ENCODE assay signal across 15 cellular contexts in the genomic region with DNA sequence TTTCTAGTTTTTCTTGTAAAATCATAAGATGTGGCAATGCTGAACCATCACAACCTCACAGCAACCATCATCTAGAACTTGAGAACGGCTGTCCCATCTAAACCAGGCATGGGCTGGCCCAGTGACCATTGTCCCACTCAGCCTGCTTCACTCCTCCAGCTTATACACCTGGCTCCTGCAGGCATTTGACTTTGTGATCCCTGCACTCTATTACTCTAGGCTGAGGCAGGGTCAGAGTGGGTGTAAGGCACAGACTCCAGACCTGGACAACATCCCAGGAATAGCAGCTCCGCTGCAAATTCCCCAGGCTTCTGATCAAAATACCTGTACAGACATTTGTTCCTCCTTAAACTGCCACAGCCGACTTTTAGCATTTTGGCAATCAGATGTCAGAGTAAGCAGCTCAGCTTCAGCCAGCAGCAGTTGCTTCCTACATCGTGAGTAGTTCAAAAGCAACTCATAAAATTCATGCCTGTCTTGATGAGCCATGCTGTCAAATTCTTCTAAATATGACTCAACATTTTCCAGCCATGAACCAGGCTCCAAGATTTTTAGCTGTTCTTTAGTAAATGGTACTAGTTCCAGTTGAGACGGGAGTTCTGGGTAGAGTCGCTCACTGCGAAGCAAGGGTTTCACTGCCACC. TPM values are rescaled to one million over a fixed set of nuclear protein-coding genes. Genes with fewer than 3 reads are reported as not detected.
DNase-seq lines count a peak whose midpoint lies in the region; ATAC-seq, FAIRE-seq and TF ChIP-seq lines count a peak whose summit lies in the region.
"Had no signal": no experiment of that assay in that cellular context is flagged by ENCODE, and none has a peak within 500 bp of the region (broad histone marks: within the 10 kb centered on the region; RNA-seq: fewer than 3 reads in every experiment).

No MANE protein-coding gene starts in this region.

- H3F3A ChIP-seq in PC-9 (ENCODE audit: insufficient read depth, low read depth), result peaks cover 14% of the 10 kb centered on the region; the same call in 1 of the 2 replicates

- 90 to 92% methylated on average over 7 of the region's 7 CpGs for WGBS in heart right ventricle, 2 donors

- dilution Hi-C loops in endothelial cell of umbilical vein (cut with MboI; ENCODE audit: extremely low pct_ligation_motif_present, low sequenced_read_pairs), result no loop called here

- H3K27me3 ChIP-seq in PC-9 (ENCODE audit: insufficient read depth, low read depth) (no peaks in the 10 kb centered on the region), endothelial cell of umbilical vein (ENCODE audit: control insufficient read depth in 2 of 2, insufficient read depth in 2 of 2, low read length in 2 of 2) (no peaks in the 10 kb centered on the region), osteoblast (ENCODE audit: insufficient read depth, low read length) (no peaks in the 10 kb centered on the region), heart right ventricle (no peaks in the 10 kb centered on the region)
- no peaks in the 10 kb centered on the region for H3K27me3 ChIP-seq in CD8-positive, alpha-beta T cell (ENCODE audit: insufficient read depth, low read length)
- H3K27me3 ChIP-seq: ascending aorta, esophagus muscularis mucosa, tibial artery had no signal

- no peaks in the 10 kb centered on the region for H3K9me2 ChIP-seq in PC-9 (ENCODE audit: insufficient read depth)

- no peaks in the 10 kb centered on the region for H3K27me3 Mint-ChIP-seq in type B pancreatic cell
- no peaks in the 10 kb centered on the region for H3K27me3 Mint-ChIP-seq in CD8-positive, alpha-beta T cell (ENCODE audit: low read depth)

- no peak overlapping the region for H3K4me3 Mint-ChIP-seq in type B pancreatic cell
- no peak overlapping the region for H3K4me3 Mint-ChIP-seq in CD8-positive, alpha-beta T cell

- BruUV-seq in PC-9 (replicated peaks; lab: Mats Ljungman, UMichigan) (no TSS peak), endothelial cell of umbilical vein (replicated peaks; lab: Mats Ljungman, UMichigan) (no TSS peak)

- H3K27ac ChIP-seq in PC-9 (0 out of 2 replicates have a peak overlapping the region, but pooled peaks have one; percentile 25), endothelial cell of umbilical vein (ENCODE audit: insufficient read depth, low read depth, low read length) (no peak overlapping the region), osteoblast (ENCODE audit: low read depth, low read length) (peak overlapping the region; percentile 91), heart right ventricle (no peak overlapping the region)
- H3K27ac ChIP-seq in CD8-positive, alpha-beta T cell (ENCODE audit: low read depth, low read length), result no peak overlapping the region
- H3K27ac ChIP-seq: esophagus muscularis mucosa had no signal

- peaks cover 9% of the 10 kb centered on the region; the same call in 1 of the 2 replicates for H3K4me1 ChIP-seq in PC-9 (replicated peaks; ENCODE audit: insufficient read depth)
- peaks cover 11% of the 10 kb centered on the region for H3K4me1 ChIP-seq in endothelial cell of umbilical vein (ENCODE audit: control insufficient read depth, extremely low read depth, insufficient read depth, low read length)
- peaks cover 88% of the 10 kb centered on the region for H3K4me1 ChIP-seq in osteoblast (ENCODE audit: insufficient read depth, low read length)
- H3K4me1 ChIP-seq in heart right ventricle, result peaks cover 0 to 23% (median 0%) of the 10 kb centered on the region in 9 donors
- no peaks in the 10 kb centered on the region for H3K4me1 ChIP-seq in CD8-positive, alpha-beta T cell (ENCODE audit: insufficient read depth, low read length)
- H3K4me1 ChIP-seq: ascending aorta had no signal

- H2AFZ ChIP-seq in PC-9 (no peak overlapping the region), endothelial cell of umbilical vein (ENCODE audit: low read depth, low read length) (no peak overlapping the region), osteoblast (ENCODE audit: low read length) (no peak overlapping the region)

- no peak for FAIRE-seq in endothelial cell of umbilical vein (lab: Jason Lieb, UNC)
- FAIRE-seq: GM12878 had no signal

- H3K9me1 ChIP-seq in endothelial cell of umbilical vein (replicated peaks; ENCODE audit: control insufficient read depth, extremely low read depth, insufficient read depth, low read length), result no peaks in the 10 kb centered on the region

- intact Hi-C loops in PC-9 (cut with micrococcal nuclease; ENCODE audit: unreplicated experiment), result no loop called here
- intact Hi-C loops in endothelial cell of umbilical vein (cut with micrococcal nuclease), result no loop called here
- intact Hi-C loops in heart right ventricle (cut with DNase I), result loop anchor here in 1 of 10 donors (10.0 kb wide), 1 partner anchor 49 kb away; no protein-coding TSS in a partner anchor
- intact Hi-C loops in CD8-positive, alpha-beta T cell (cut with DNase I, micrococcal nuclease), result no loop called here

- H3K9me3 ChIP-seq in PC-9 (ENCODE audit: insufficient read depth, low read depth), result peaks cover 5% of the 10 kb centered on the region; the same call in 1 of the 2 replicates
- H3K9me3 ChIP-seq in endothelial cell of umbilical vein (replicated peaks; ENCODE audit: control insufficient read depth, insufficient read depth, low read length), result no peaks in the 10 kb centered on the region
- H3K9me3 ChIP-seq in osteoblast (ENCODE audit: low read depth, low read length), result no peaks in the 10 kb centered on the region
- no peaks in the 10 kb centered on the region for H3K9me3 ChIP-seq in heart right ventricle
- no peaks in the 10 kb centered on the region for H3K9me3 ChIP-seq in CD8-positive, alpha-beta T cell (ENCODE audit: low read length)
- H3K9me3 ChIP-seq: ascending aorta, esophagus muscularis mucosa, tibial artery had no signal

- H3K9me3 Mint-ChIP-seq in type B pancreatic cell, result no peaks in the 10 kb centered on the region
- no peaks in the 10 kb centered on the region for H3K9me3 Mint-ChIP-seq in CD8-positive, alpha-beta T cell

- no peak overlapping the region for H3K4me3 ChIP-seq in PC-9
- no peak overlapping the region for H3K4me3 ChIP-seq in endothelial cell of umbilical vein (replicated peaks in 1 of 3; ENCODE audit: insufficient read depth in 1 of 3, low read depth in 1 of 3, low read length in 3 of 3)
- no peak overlapping the region for H3K4me3 ChIP-seq in osteoblast (ENCODE audit: insufficient read depth, low read length)
- no peak overlapping the region for H3K4me3 ChIP-seq in heart right ventricle
- H3K4me3 ChIP-seq in CD8-positive, alpha-beta T cell (ENCODE audit: low read depth, low read length), result no peak overlapping the region
- H3K4me3 ChIP-seq: ascending aorta, esophagus muscularis mucosa, GM12878, tibial artery had no signal

- POLR2A ChIA-PET in PC-9 (lab: Charles Lee; ENCODE audit: unreplicated experiment) (no interaction called here), endothelial cell of umbilical vein (lab: Charles Lee) (no interaction called here)
- POLR2A ChIA-PET in CD8-positive, alpha-beta T cell (lab: Charles Lee), result no interaction called here

- peaks cover 33% of the 10 kb centered on the region for H3K36me3 Mint-ChIP-seq in type B pancreatic cell
- H3K36me3 Mint-ChIP-seq in CD8-positive, alpha-beta T cell, result peaks cover 75% of the 10 kb centered on the region

- H4K20me1 ChIP-seq in PC-9 (ENCODE audit: insufficient read depth), result no peaks in the 10 kb centered on the region; the same call in none of the 2 replicates
- no peaks in the 10 kb centered on the region for H4K20me1 ChIP-seq in endothelial cell of umbilical vein (replicated peaks; ENCODE audit: control insufficient read depth, extremely low read depth, insufficient read depth, low read length)
- no peaks in the 10 kb centered on the region for H4K20me1 ChIP-seq in osteoblast (ENCODE audit: insufficient read depth, low read length)

- H3K27ac Mint-ChIP-seq in type B pancreatic cell, result no peak overlapping the region
- no peak overlapping the region for H3K27ac Mint-ChIP-seq in CD8-positive, alpha-beta T cell

- no peak for ATAC-seq in heart right ventricle
- ATAC-seq in CD8-positive, alpha-beta T cell, result no peak
- ATAC-seq: GM12878, left ventricle myocardium superior had no signal

- no peak for TF ChIP-seq CTCF in PC-9 (conservative IDR thresholded peaks at IDR 0.05)
- no peak for TF ChIP-seq CTCF in endothelial cell of umbilical vein (IDR thresholded peaks at IDR 0.05; ENCODE audit: extremely low read depth in 1 of 2, insufficient read depth in 1 of 2, low read depth in 1 of 2, low read length in 2 of 2)
- no peak for TF ChIP-seq CTCF in osteoblast (IDR thresholded peaks at IDR 0.05; ENCODE audit: extremely low read depth, low read depth, low read length)
- no peak for TF ChIP-seq CTCF in heart right ventricle (IDR thresholded peaks at IDR 0.05)
- TF ChIP-seq CTCF in type B pancreatic cell (conservative IDR thresholded peaks at IDR 0.05), result no peak
- no peak for TF ChIP-seq CTCF in CD8-positive, alpha-beta T cell (IDR thresholded peaks at IDR 0.05)

- H3K4me2 ChIP-seq in PC-9, result no peak overlapping the region
- H3K4me2 ChIP-seq in endothelial cell of umbilical vein (ENCODE audit: insufficient read depth, low read length), result no peak overlapping the region
- peak overlapping the region; percentile 64 for H3K4me2 ChIP-seq in osteoblast (ENCODE audit: insufficient read depth, low read length)

- TF ChIP-seq POLR2A in endothelial cell of umbilical vein (IDR thresholded peaks at IDR 0.05; ENCODE audit: low read depth, low read length), result no peak

- H3K79me2 ChIP-seq in PC-9 (ENCODE audit: low read depth) (peaks cover 15% of the 10 kb centered on the region; the same call in 1 of the 2 replicates), endothelial cell of umbilical vein (ENCODE audit: control insufficient read depth, insufficient read depth, low read length) (peaks cover 9% of the 10 kb centered on the region), osteoblast (ENCODE audit: insufficient read depth, low read length) (peaks cover 68% of the 10 kb centered on the region)

- H3K36me3 ChIP-seq in PC-9 (ENCODE audit: low read depth), result peaks cover 37% of the 10 kb centered on the region
- H3K36me3 ChIP-seq in endothelial cell of umbilical vein (ENCODE audit: control insufficient read depth in 2 of 2, extremely low read depth in 1 of 2, insufficient read depth in 2 of 2, low read length in 2 of 2), result peaks cover 11 to 13% of the 10 kb centered on the region in 2 experiments
- H3K36me3 ChIP-seq in osteoblast (ENCODE audit: insufficient read depth, low read length), result peaks cover 62% of the 10 kb centered on the region
- peaks cover 0 to 75% (median 48%) of the 10 kb centered on the region in 9 donors for H3K36me3 ChIP-seq in heart right ventricle
- H3K36me3 ChIP-seq in CD8-positive, alpha-beta T cell (ENCODE audit: insufficient read depth, low read length), result peaks cover 45% of the 10 kb centered on the region

- H3K9ac ChIP-seq in endothelial cell of umbilical vein (replicated peaks; ENCODE audit: extremely low read depth, insufficient read depth, low read length), result no peak overlapping the region

- peak; percentile 65 for DNase-seq in Daoy (ENCODE audit: low read depth)
- peak in 1 of 2 experiments; percentile 63 for DNase-seq in PC-9
- DNase-seq in endothelial cell of umbilical vein (ENCODE audit: low read depth, low spot score), result no peak
- peak; percentile 73 for DNase-seq in osteoblast (ENCODE audit: insufficient read length, low spot score, missing footprints)
- no peak for DNase-seq in heart right ventricle
- no peak for DNase-seq in type B pancreatic cell (ENCODE audit: extremely low spot score, unreplicated experiment)
- DNase-seq in CD8-positive, alpha-beta T cell, result no peak
- DNase-seq in NCI-H2029 (lab: John Stamatoyannopoulos, UW), result no peak
- DNase-seq: left ventricle myocardium superior, NCI-H187, T-helper 9 cell, tibial artery had no signal

- peaks cover 4% of the 10 kb centered on the region for H3K4me1 Mint-ChIP-seq in type B pancreatic cell (ENCODE audit: unreplicated experiment)
- H3K4me1 Mint-ChIP-seq in CD8-positive, alpha-beta T cell (ENCODE audit: low read depth), result peaks cover 36% of the 10 kb centered on the region

- CTCF ChIA-PET in PC-9 (lab: Charles Lee), result interaction anchor here (0.6 kb wide), 2 partner anchors 117 to 288 kb away, joined by 3 to 26 read pairs; no protein-coding TSS in a partner anchor
- CTCF ChIA-PET in endothelial cell of umbilical vein (lab: Charles Lee), result interaction anchor here (4.0 kb wide), 1 partner anchor 119 kb away, joined by 18 read pairs; no protein-coding TSS in a partner anchor
- CTCF ChIA-PET in CD8-positive, alpha-beta T cell (lab: Charles Lee), result interaction anchor here (2.3 kb wide), 1 partner anchor 119 kb away, joined by 9 read pairs; no protein-coding TSS in a partner anchor

RNA-seq across cellular contexts. Expression of gene EPG5, which starts 12.9 kb away (rescaled TPM):
- total RNA-seq in Daoy (2014; rRNA removed; shearing (Covaris generic)), result 6.2 TPM in 2 replicates
- total RNA-seq in PC-9 (2021), result 16.7 and 19.5 TPM in 2 replicates
- 20.6 and 25.6 TPM in 2 replicates for total RNA-seq in endothelial cell of umbilical vein
- polyA plus RNA-seq in endothelial cell of umbilical vein, result 16.7 and 16.8 TPM in 2 replicates
- polyA plus RNA-seq in endothelial cell of umbilical vein (2011; cell fraction: cytosol; rRNA removed), result 9.0 and 9.2 TPM in 2 replicates
- 39.5 and 45.0 TPM in 2 replicates for polyA plus RNA-seq in endothelial cell of umbilical vein (2011; cell fraction: nucleus; rRNA removed)
- polyA plus RNA-seq in endothelial cell of umbilical vein (2012), result 10.6 and 14.0 TPM in 2 replicates
- 76.7 and 95.1 TPM in 2 replicates for polyA minus RNA-seq in endothelial cell of umbilical vein
- polyA minus RNA-seq in endothelial cell of umbilical vein (2011; cell fraction: cytosol; rRNA and poly(A)+ RNA removed), result 17.3 TPM
- polyA minus RNA-seq in endothelial cell of umbilical vein (2011; cell fraction: nucleus; rRNA and poly(A)+ RNA removed), result 63.8 and 96.3 TPM in 2 replicates
- total RNA-seq in osteoblast, result 94.8 and 96.4 TPM in 2 replicates
- 10 to 100 TPM; 16.7 to 26.3 (median 21.0) TPM for total RNA-seq in heart right ventricle
- polyA plus RNA-seq in heart right ventricle, result 1 to 10 TPM; 6.5 to 6.9 TPM
- 20.1 and 27.9 TPM in 2 replicates for total RNA-seq in type B pancreatic cell (ENCODE audit: low replicate concordance)
- 10 to 100 TPM; 29.1 to 35.5 TPM for total RNA-seq in CD8-positive, alpha-beta T cell

Comparison
In these comparisons a context has a peak if more than half of its experiments do, and no peak if none do; other contexts are left out.
1. DNase-seq: peak in Daoy (single experiment) and osteoblast (single experiment); none in endothelial cell of umbilical vein (single experiment), heart right ventricle (0 of 2), type B pancreatic cell (single experiment), CD8-positive, alpha-beta T cell (0 of 7) and NCI-H2029 (single experiment).
2. H3K27ac ChIP-seq: peak in PC-9 (single experiment) and osteoblast (single experiment); none in endothelial cell of umbilical vein (single experiment), heart right ventricle (0 of 10) and CD8-positive, alpha-beta T cell (single experiment).